In the genomic region with DNA sequence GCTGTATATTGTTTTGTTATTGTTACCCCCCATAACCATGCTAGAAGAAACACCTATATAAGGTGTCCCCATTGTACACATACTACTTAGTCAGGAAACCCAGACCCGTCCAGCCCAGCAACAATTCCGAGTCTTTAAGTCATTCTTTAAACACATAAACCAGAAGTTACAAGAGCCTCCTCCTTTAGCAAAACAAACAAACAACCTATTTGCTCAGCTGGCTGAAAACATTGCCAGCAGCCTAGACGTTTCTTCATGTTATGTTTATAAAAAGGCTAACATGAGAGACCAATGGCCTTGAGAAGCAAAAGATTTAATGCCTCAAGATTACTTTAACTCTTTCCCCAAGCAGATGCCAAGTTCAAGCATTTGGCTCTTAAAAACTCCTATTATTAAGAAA, we compare ENCODE assay signal across 2 cellular contexts.
TF ChIP-seq lines count a peak whose summit lies in the region.

No MANE protein-coding gene starts in this region.

TF ChIP-seq in SK-N-SH, 30 proteins besides CTCF, POLR2A, EP300 and RAD21 (continued from another document):
- TF ChIP-seq, protein P1, sequence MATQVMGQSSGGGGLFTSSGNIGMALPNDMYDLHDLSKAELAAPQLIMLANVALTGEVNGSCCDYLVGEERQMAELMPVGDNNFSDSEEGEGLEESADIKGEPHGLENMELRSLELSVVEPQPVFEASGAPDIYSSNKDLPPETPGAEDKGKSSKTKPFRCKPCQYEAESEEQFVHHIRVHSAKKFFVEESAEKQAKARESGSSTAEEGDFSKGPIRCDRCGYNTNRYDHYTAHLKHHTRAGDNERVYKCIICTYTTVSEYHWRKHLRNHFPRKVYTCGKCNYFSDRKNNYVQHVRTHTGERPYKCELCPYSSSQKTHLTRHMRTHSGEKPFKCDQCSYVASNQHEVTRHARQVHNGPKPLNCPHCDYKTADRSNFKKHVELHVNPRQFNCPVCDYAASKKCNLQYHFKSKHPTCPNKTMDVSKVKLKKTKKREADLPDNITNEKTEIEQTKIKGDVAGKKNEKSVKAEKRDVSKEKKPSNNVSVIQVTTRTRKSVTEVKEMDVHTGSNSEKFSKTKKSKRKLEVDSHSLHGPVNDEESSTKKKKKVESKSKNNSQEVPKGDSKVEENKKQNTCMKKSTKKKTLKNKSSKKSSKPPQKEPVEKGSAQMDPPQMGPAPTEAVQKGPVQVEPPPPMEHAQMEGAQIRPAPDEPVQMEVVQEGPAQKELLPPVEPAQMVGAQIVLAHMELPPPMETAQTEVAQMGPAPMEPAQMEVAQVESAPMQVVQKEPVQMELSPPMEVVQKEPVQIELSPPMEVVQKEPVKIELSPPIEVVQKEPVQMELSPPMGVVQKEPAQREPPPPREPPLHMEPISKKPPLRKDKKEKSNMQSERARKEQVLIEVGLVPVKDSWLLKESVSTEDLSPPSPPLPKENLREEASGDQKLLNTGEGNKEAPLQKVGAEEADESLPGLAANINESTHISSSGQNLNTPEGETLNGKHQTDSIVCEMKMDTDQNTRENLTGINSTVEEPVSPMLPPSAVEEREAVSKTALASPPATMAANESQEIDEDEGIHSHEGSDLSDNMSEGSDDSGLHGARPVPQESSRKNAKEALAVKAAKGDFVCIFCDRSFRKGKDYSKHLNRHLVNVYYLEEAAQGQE (IDR thresholded peaks at IDR 0.05; ENCODE audit: low read depth, low read length), result no peak
- TF ChIP-seq MXI1 (IDR thresholded peaks at IDR 0.05; ENCODE audit: low read depth, low read length) (no peak), TEAD4 (IDR thresholded peaks at IDR 0.05; ENCODE audit: borderline replicate concordance, insufficient read depth) (no peak), GABPA (IDR thresholded peaks at IDR 0.05; ENCODE audit: low read depth) (no peak), CHD2 (IDR thresholded peaks at IDR 0.05; ENCODE audit: low read length, partially characterized antibody) (no peak), FOXM1 (IDR thresholded peaks at IDR 0.05; ENCODE audit: low read depth) (no peak), TAF1 (IDR thresholded peaks at IDR 0.05; ENCODE audit: borderline replicate concordance, low read depth, low read length) (no peak), MEF2A (IDR thresholded peaks at IDR 0.05; ENCODE audit: borderline replicate concordance, low read depth) (no peak), POLR2AphosphoS5 (IDR thresholded peaks at IDR 0.05; ENCODE audit: low read depth, low read length) (no peak), RXRA (IDR thresholded peaks at IDR 0.05; ENCODE audit: borderline replicate concordance, low read depth) (no peak)

TF ChIP-seq in SK-N-SH treated with all-trans-retinoic acid at 6 μM for 48 hours, 23 proteins besides CTCF, POLR2A, EP300 and RAD21 (continued from another document):
- TF ChIP-seq, protein P2, sequence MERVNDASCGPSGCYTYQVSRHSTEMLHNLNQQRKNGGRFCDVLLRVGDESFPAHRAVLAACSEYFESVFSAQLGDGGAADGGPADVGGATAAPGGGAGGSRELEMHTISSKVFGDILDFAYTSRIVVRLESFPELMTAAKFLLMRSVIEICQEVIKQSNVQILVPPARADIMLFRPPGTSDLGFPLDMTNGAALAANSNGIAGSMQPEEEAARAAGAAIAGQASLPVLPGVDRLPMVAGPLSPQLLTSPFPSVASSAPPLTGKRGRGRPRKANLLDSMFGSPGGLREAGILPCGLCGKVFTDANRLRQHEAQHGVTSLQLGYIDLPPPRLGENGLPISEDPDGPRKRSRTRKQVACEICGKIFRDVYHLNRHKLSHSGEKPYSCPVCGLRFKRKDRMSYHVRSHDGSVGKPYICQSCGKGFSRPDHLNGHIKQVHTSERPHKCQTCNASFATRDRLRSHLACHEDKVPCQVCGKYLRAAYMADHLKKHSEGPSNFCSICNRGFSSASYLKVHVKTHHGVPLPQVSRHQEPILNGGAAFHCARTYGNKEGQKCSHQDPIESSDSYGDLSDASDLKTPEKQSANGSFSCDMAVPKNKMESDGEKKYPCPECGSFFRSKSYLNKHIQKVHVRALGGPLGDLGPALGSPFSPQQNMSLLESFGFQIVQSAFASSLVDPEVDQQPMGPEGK (CRISPR knock-in tag; IDR thresholded peaks at IDR 0.05; ENCODE audit: borderline replicate concordance), result no peak
- no peak for TF ChIP-seq TCF4 (CRISPR knock-in tag; IDR thresholded peaks at IDR 0.05; ENCODE audit: borderline replicate concordance)
TF ChIP-seq in SK-N-SH treated with all-trans-retinoic acid at 6 μM for 48 hours: peak in this region for 0.
